In genomic region chr9:6384732-6385131, GRCh38 we compare ENCODE assay signal across 18 cellular contexts. TPM values are rescaled to one million over a fixed set of nuclear protein-coding genes. Genes with fewer than 3 reads are reported as not detected.
DNase-seq lines count a peak whose midpoint lies in the region; ATAC-seq and TF ChIP-seq lines count a peak whose summit lies in the region.
"Had no signal": no experiment of that assay in that cellular context is flagged by ENCODE, and none has a peak within 500 bp of the region (broad histone marks: within the 10 kb centered on the region; RNA-seq: fewer than 3 reads in every experiment).

No MANE protein-coding gene starts in this region.

- 50% methylated on average over 2 of the region's 2 CpGs for WGBS in mammary epithelial cell (ENCODE audit: low coverage, missing lambda C conversion rate)

- H3K27ac Mint-ChIP-seq in Caco-2 (ENCODE audit: unreplicated experiment), result no peak overlapping the region
- H3K27ac Mint-ChIP-seq: activated naive CD8-positive, alpha-beta T cell treated with anti-CD3 and anti-CD28 coated beads, Interleukin-2, amount 10 ng/mL, durations not matched to agents 7 days and 5 days; memory B cell; nephron had no signal

- H3K36me3 ChIP-seq in mammary epithelial cell (ENCODE audit: insufficient read depth, low read length) (no peaks in the 10 kb centered on the region), Caco-2 (ENCODE audit: control insufficient read depth, insufficient read depth, low read length) (no peaks in the 10 kb centered on the region)
- H3K36me3 ChIP-seq: BLaER1 treated with 17β-estradiol and CSF1 and Interleukin-3, amounts not matched to agents 10 nM and 100 nM; esophagus muscularis mucosa; heart left ventricle; MG63; thyroid gland had no signal

- TF ChIP-seq CTCF in GM12865 (IDR thresholded peaks at IDR 0.05; ENCODE audit: insufficient read depth, low read depth, low read length, missing control alignments) (no peak), mammary epithelial cell (conservative IDR thresholded peaks at IDR 0.05 in 1 of 2, IDR thresholded peaks at IDR 0.05 in 1 of 2; ENCODE audit: extremely low read depth in 1 of 2, insufficient read depth in 1 of 2, low read depth in 1 of 2, low read length in 2 of 2) (no peak), Caco-2 (IDR thresholded peaks at IDR 0.05; ENCODE audit: insufficient read depth in 1 of 2, low read depth in 1 of 2, low read length in 1 of 2, severe bottlenecking in 1 of 2, unreplicated experiment in 1 of 2) (no peak)

- peak overlapping the region; percentile 54 for H2AFZ ChIP-seq in mammary epithelial cell (ENCODE audit: low read depth, low read length)

- peak; percentile 20 for DNase-seq in GM12865 (ENCODE audit: low read depth)
- peak; percentile 28 for DNase-seq in KBM-7
- DNase-seq in mammary epithelial cell, result no peak
- peak; percentile 4 for DNase-seq in myocyte (ENCODE audit: low read depth)
- DNase-seq in Caco-2, result no peak
- DNase-seq: activated naive CD8-positive, alpha-beta T cell treated with anti-CD3 and anti-CD28 coated beads, Interleukin-2, amount 10 ng/mL, durations not matched to agents 7 days and 5 days; activated T-cell treated with anti-CD3 and anti-CD28 coated beads, Interleukin-2, amount 50 U/mL, for 48 hours; heart left ventricle; islet precursor cell; MG63; thyroid gland had no signal

- no peaks in the 10 kb centered on the region for H4K20me1 ChIP-seq in mammary epithelial cell (ENCODE audit: insufficient read depth, low read length)
- H4K20me1 ChIP-seq: BLaER1 treated with 17β-estradiol and CSF1 and Interleukin-3, amounts not matched to agents 10 nM and 100 nM had no signal

- POLR2A ChIA-PET in Caco-2 (lab: Charles Lee), result no interaction called here

- H3K36me3 Mint-ChIP-seq in Caco-2 (ENCODE audit: insufficient read depth, unreplicated experiment), result no peaks in the 10 kb centered on the region
- H3K36me3 Mint-ChIP-seq: activated naive CD8-positive, alpha-beta T cell treated with anti-CD3 and anti-CD28 coated beads, Interleukin-2, amount 10 ng/mL, durations not matched to agents 7 days and 5 days; memory B cell had no signal

- H3K27me3 ChIP-seq in mammary epithelial cell (ENCODE audit: insufficient read depth, low read length), result no peaks in the 10 kb centered on the region
- no peaks in the 10 kb centered on the region for H3K27me3 ChIP-seq in Caco-2 (replicated peaks; ENCODE audit: control insufficient read depth, insufficient read depth, low read length)
- H3K27me3 ChIP-seq: BLaER1 treated with 17β-estradiol and CSF1 and Interleukin-3, amounts not matched to agents 10 nM and 100 nM; esophagus muscularis mucosa; heart left ventricle; MG63; thyroid gland had no signal

- no peaks in the 10 kb centered on the region for H3K4me1 Mint-ChIP-seq in Caco-2 (ENCODE audit: low read depth, unreplicated experiment)
- H3K4me1 Mint-ChIP-seq: activated naive CD8-positive, alpha-beta T cell treated with anti-CD3 and anti-CD28 coated beads, Interleukin-2, amount 10 ng/mL, durations not matched to agents 7 days and 5 days; nephron had no signal

- H3K9ac ChIP-seq in mammary epithelial cell (ENCODE audit: insufficient read depth, low read length), result no peak overlapping the region
- H3K9ac ChIP-seq: BLaER1 treated with 17β-estradiol and CSF1 and Interleukin-3, amounts not matched to agents 10 nM and 100 nM had no signal

- ATAC-seq in HG02798 (IDR thresholded peaks at IDR 0.05; ENCODE audit: poor library complexity, unreplicated experiment), result no peak
- ATAC-seq in HG02840 (IDR thresholded peaks at IDR 0.05; ENCODE audit: low FRiP score, unreplicated experiment), result no peak
- ATAC-seq: heart left ventricle had no signal

- CTCF ChIA-PET in mammary epithelial cell (lab: Charles Lee; ENCODE audit: low non-redundant PET) (no interaction called here), Caco-2 (lab: Charles Lee) (no interaction called here)

- H3K27ac ChIP-seq in mammary epithelial cell (ENCODE audit: insufficient read depth, low read depth, low read length), result no peak overlapping the region
- H3K27ac ChIP-seq: BLaER1 treated with 17β-estradiol and CSF1 and Interleukin-3, amounts not matched to agents 10 nM and 100 nM; esophagus muscularis mucosa; heart left ventricle; thyroid gland had no signal

- H3K4me2 ChIP-seq in mammary epithelial cell (ENCODE audit: insufficient read depth, low read depth, low read length), result no peak overlapping the region
- H3K4me2 ChIP-seq: BLaER1 treated with 17β-estradiol and CSF1 and Interleukin-3, amounts not matched to agents 10 nM and 100 nM had no signal

- no peaks in the 10 kb centered on the region for H3K9me3 Mint-ChIP-seq in Caco-2 (ENCODE audit: unreplicated experiment)

- H3K4me1 ChIP-seq in mammary epithelial cell (ENCODE audit: insufficient read depth, low read length) (no peaks in the 10 kb centered on the region), Caco-2 (no peaks in the 10 kb centered on the region)
- H3K4me1 ChIP-seq: BLaER1 treated with 17β-estradiol and CSF1 and Interleukin-3, amounts not matched to agents 10 nM and 100 nM; esophagus muscularis mucosa; heart left ventricle; thyroid gland had no signal

- no TSS peak for BruUV-seq in mammary epithelial cell (replicated peaks; lab: Mats Ljungman, UMichigan)
- BruUV-seq in Caco-2 (replicated peaks; lab: Mats Ljungman, UMichigan), result no TSS peak

- intact Hi-C loops in mammary epithelial cell (cut with micrococcal nuclease) (no loop called here), Caco-2 (cut with micrococcal nuclease; ENCODE audit: unreplicated experiment) (no loop called here)

- in situ Hi-C loops in KBM-7 (cut with MboI; ENCODE audit: low pct_unique_long_range_greater_than_20kb, low sequenced_read_pairs) (no loop called here), mammary epithelial cell (cut with MboI; ENCODE audit: low sequenced_read_pairs in 2 of 2) (no loop called here)

- H3K27me3 Mint-ChIP-seq in Caco-2 (ENCODE audit: insufficient read depth, unreplicated experiment), result peaks cover 3% of the 10 kb centered on the region
- H3K27me3 Mint-ChIP-seq: memory B cell had no signal

- H3K79me2 ChIP-seq in mammary epithelial cell (ENCODE audit: insufficient read depth, low read length), result no peaks in the 10 kb centered on the region

- H3K4me3 Mint-ChIP-seq in Caco-2 (ENCODE audit: unreplicated experiment), result no peak overlapping the region
- H3K4me3 Mint-ChIP-seq: activated naive CD8-positive, alpha-beta T cell treated with anti-CD3 and anti-CD28 coated beads, Interleukin-2, amount 10 ng/mL, durations not matched to agents 7 days and 5 days; memory B cell; nephron had no signal

- dilution Hi-C loops in mammary epithelial cell (cut with HindIII; ENCODE audit: low sequenced_read_pairs), result no loop called here

- no peak overlapping the region for H3K4me3 ChIP-seq in GM12865 (ENCODE audit: low read depth, low read length)
- no peak overlapping the region for H3K4me3 ChIP-seq in mammary epithelial cell (replicated peaks in 1 of 3; ENCODE audit: insufficient read depth in 1 of 3, low read depth in 2 of 3, low read length in 3 of 3)
- no peak overlapping the region for H3K4me3 ChIP-seq in Caco-2 (ENCODE audit: low read depth, low read length)
- H3K4me3 ChIP-seq: BLaER1 treated with 17β-estradiol and CSF1 and Interleukin-3, amounts not matched to agents 10 nM and 100 nM; esophagus muscularis mucosa; heart left ventricle; MG63; thyroid gland had no signal

- H3K9me3 ChIP-seq in mammary epithelial cell (replicated peaks; ENCODE audit: insufficient read depth, low read length) (no peaks in the 10 kb centered on the region), Caco-2 (no peaks in the 10 kb centered on the region)
- H3K9me3 ChIP-seq: esophagus muscularis mucosa, heart left ventricle, MG63, thyroid gland had no signal

RNA-seq across cellular contexts. Expression of gene UHRF2, which starts 28.3 kb away (rescaled TPM):
- 10 to 100 TPM; 45.5 to 72.0 TPM for total RNA-seq in mammary epithelial cell
- polyA plus RNA-seq in mammary epithelial cell, result 31.9 TPM
- 54.6 TPM for polyA minus RNA-seq in mammary epithelial cell
- 42.0 and 126 TPM in 2 replicates for total RNA-seq in myocyte
- 16.9 TPM for polyA plus RNA-seq in myocyte (2012)
- 38.1 and 46.5 TPM in 2 replicates for total RNA-seq in Caco-2 (2022)

RNA-seq across cellular contexts. Expression of gene TPD52L3, which starts 56.6 kb away (rescaled TPM):
- total RNA-seq in mammary epithelial cell, result not detected
- not detected for polyA plus RNA-seq in mammary epithelial cell
- polyA minus RNA-seq in mammary epithelial cell, result not detected
- not detected in 2 replicates for total RNA-seq in myocyte
- polyA plus RNA-seq in myocyte (2012), result not detected
- total RNA-seq in Caco-2 (2022), result not detected in 2 replicates
- total RNA-seq: activated naive CD8-positive, alpha-beta T cell treated with anti-CD3 and anti-CD28 coated beads, Interleukin-2, amount 10 ng/mL, durations not matched to agents 7 days and 5 days; esophagus muscularis mucosa; heart left ventricle; RPMI7951 had no signal
- polyA plus RNA-seq: heart left ventricle had no signal

Comparison
In these comparisons a context has a peak if more than half of its experiments do, and no peak if none do; other contexts are left out.
1. DNase-seq: peak in GM12865 (single experiment), KBM-7 (single experiment) and myocyte (single experiment); none in mammary epithelial cell (single experiment) and Caco-2 (0 of 2).